ENCODE assay signal across 1 cellular context in genomic region chr1:200802865-200803512, GRCh38.
TF ChIP-seq lines count a peak whose summit lies in the region.

No MANE protein-coding gene starts in this region.

TF ChIP-seq in H1, 55 proteins besides CTCF, POLR2A, EP300 and RAD21:
- TF ChIP-seq CHD7 (IDR thresholded peaks at IDR 0.05; ENCODE audit: insufficient replicate concordance, low read length) (peak; percentile 42), ATF2 (IDR thresholded peaks at IDR 0.05; ENCODE audit: low read length) (peak; percentile 77; the same call in 1 of the 2 replicates), CREB1 (IDR thresholded peaks at IDR 0.05) (peak; percentile 62), SIN3A (conservative IDR thresholded peaks at IDR 0.05 in 1 of 2, IDR thresholded peaks at IDR 0.05 in 1 of 2; ENCODE audit: low read depth in 1 of 2, low read length in 2 of 2) (peak in 1 of 2 experiments; percentile 62; a peak in 1 of 4 replicates), CHD2 (IDR thresholded peaks at IDR 0.05; ENCODE audit: low read length) (0 out of 2 replicates have a peak, but pooled peaks have one; percentile 56), SP1 (IDR thresholded peaks at IDR 0.05; ENCODE audit: low read depth, low read length) (no peak; the same call in 1 of the 2 replicates), JUND (IDR thresholded peaks at IDR 0.05; ENCODE audit: low read length) (peak; percentile 38; the same call in 1 of the 2 replicates), NANOG (IDR thresholded peaks at IDR 0.05; ENCODE audit: insufficient read depth, low read depth, low read length, poor library complexity, severe bottlenecking) (no peak), BRCA1 (IDR thresholded peaks at IDR 0.05; ENCODE audit: low read depth, low read length) (no peak), ASH2L (IDR thresholded peaks at IDR 0.05; ENCODE audit: low read length) (peak; percentile 31), RNF2 (IDR thresholded peaks at IDR 0.05; ENCODE audit: borderline replicate concordance, low read depth, low read length, missing control alignments, poor library complexity, severe bottlenecking) (no peak), ZNF274 (IDR thresholded peaks at IDR 0.05; ENCODE audit: borderline replicate concordance, extremely low read depth, low read length) (no peak), HDAC2 (IDR thresholded peaks at IDR 0.05; ENCODE audit: borderline replicate concordance in 1 of 2, low read depth in 2 of 2, low read length in 2 of 2) (0 out of 4 replicates have a peak, but pooled peaks of 1 of the 2 experiments have one; percentile 39), BACH1 (IDR thresholded peaks at IDR 0.05; ENCODE audit: low read length) (no peak; the same call in 1 of the 2 replicates), YY1 (IDR thresholded peaks at IDR 0.05; ENCODE audit: low read depth, low read length) (peak; percentile 71), TEAD4 (IDR thresholded peaks at IDR 0.05; ENCODE audit: low read depth, low read length) (peak; percentile 99), SIX5 (IDR thresholded peaks at IDR 0.05; ENCODE audit: low read depth, low read length) (no peak), EGR1 (IDR thresholded peaks at IDR 0.05; ENCODE audit: borderline replicate concordance, low read depth, low read length) (no peak)
- TF ChIP-seq, protein P1, sequence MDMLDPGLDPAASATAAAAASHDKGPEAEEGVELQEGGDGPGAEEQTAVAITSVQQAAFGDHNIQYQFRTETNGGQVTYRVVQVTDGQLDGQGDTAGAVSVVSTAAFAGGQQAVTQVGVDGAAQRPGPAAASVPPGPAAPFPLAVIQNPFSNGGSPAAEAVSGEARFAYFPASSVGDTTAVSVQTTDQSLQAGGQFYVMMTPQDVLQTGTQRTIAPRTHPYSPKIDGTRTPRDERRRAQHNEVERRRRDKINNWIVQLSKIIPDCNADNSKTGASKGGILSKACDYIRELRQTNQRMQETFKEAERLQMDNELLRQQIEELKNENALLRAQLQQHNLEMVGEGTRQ (IDR thresholded peaks at IDR 0.05; ENCODE audit: low read length) = no peak
- TF ChIP-seq, protein P2, sequence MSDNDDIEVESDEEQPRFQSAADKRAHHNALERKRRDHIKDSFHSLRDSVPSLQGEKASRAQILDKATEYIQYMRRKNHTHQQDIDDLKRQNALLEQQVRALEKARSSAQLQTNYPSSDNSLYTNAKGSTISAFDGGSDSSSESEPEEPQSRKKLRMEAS (IDR thresholded peaks at IDR 0.05) = peak; percentile 53; the same call in 1 of the 2 replicates
